ENCODE assay signal across 1 cellular context in the genomic region with DNA sequence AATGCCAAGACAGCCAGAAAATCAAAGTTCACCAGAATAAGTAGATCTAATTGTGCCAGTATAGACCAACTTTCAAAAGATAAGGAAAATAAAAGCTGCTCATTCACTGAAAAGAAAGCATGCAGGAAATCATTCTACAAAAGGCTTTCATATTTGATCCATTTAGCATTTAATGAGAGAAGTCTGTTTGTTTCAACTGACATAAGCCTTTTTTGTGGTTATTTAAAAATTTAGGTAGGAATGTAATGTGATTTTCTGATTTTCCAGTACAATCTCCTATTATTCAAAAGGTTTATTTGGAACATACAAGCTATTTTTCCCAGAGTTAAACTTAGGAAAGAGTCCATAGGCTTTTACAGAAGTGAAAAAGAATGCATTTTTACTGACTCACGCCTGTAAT.
TF ChIP-seq lines count a peak whose summit lies in the region.

No MANE protein-coding gene starts in this region.

TF ChIP-seq in H1, 55 proteins besides CTCF, POLR2A, EP300 and RAD21 (continued from another document):
- TF ChIP-seq TCF12 (IDR thresholded peaks at IDR 0.05; ENCODE audit: low read depth, low read length): no peak
- no peak for TF ChIP-seq SIRT6 (IDR thresholded peaks at IDR 0.05; ENCODE audit: low read length)
TF ChIP-seq in H1: peak in this region for 0.
